In genomic region chr1:148710772-148711523, GRCh38 we compare ENCODE assay signal across 11 cellular contexts. TPM values are rescaled to one million over a fixed set of nuclear protein-coding genes. Genes with fewer than 3 reads are reported as not detected.
DNase-seq lines count a peak whose midpoint lies in the region; ATAC-seq and TF ChIP-seq lines count a peak whose summit lies in the region.
"Not testable (repeated sequence)": the region's sequence is repeated elsewhere in the genome, so short reads cannot be mapped to it uniquely, and the experiment has no call there.
"Had no signal": no experiment of that assay in that cellular context is flagged by ENCODE, and none has a peak within 500 bp of the region (broad histone marks: within the 10 kb centered on the region; RNA-seq: fewer than 3 reads in every experiment).

No MANE protein-coding gene starts in this region.

- not testable (repeated sequence) for H3F3A ChIP-seq in PC-3 (ENCODE audit: low read length, unreplicated experiment)

- not testable (repeated sequence) for H3K9me3 Mint-ChIP-seq in CD4-positive, CD25-positive, alpha-beta regulatory T cell; activated B cell treated with CpG ODN at 0.5 μM for 24 hours; activated T-helper 17 cell treated with anti-CD3 and anti-CD28 coated beads, Interleukin-2, amount 50 U/mL, for 72 hours; stimulated activated memory B cell treated with anti-CD40 and anti-IgM and Interleukin-4, amounts not matched to agents 10 μg/mL and 1 μg/mL and 100 μg/mL, for 72 hours

- DNase-seq in CD4-positive, CD25-positive, alpha-beta regulatory T cell; PC-3; activated B cell treated with CpG ODN at 0.5 μM for 24 hours; foreskin keratinocyte; mucosa of descending colon: not testable (repeated sequence)

- H3K79me2 ChIP-seq in PC-3 (ENCODE audit: low read length) = not testable (repeated sequence)

- BruUV-seq in PC-3 (replicated peaks; lab: Mats Ljungman, UMichigan) = not testable (repeated sequence)

- not testable (repeated sequence) for H3K9me3 ChIP-seq in CD4-positive, CD25-positive, alpha-beta regulatory T cell (ENCODE audit: control insufficient read depth in 2 of 2, low read length in 2 of 2); PC-3 (ENCODE audit: low read length); mucosa of descending colon

- POLR2A ChIA-PET in PC-3 (lab: Charles Lee; ENCODE audit: unreplicated experiment); activated B cell treated with CpG ODN at 0.5 μM for 24 hours (lab: Charles Lee): not testable (repeated sequence)

- not testable (repeated sequence) for H3K36me3 ChIP-seq in CD4-positive, CD25-positive, alpha-beta regulatory T cell (ENCODE audit: control insufficient read depth, insufficient read depth, low read length); PC-3 (ENCODE audit: low read depth, low read length); mucosa of descending colon (ENCODE audit: low read depth)

- H3K27me3 Mint-ChIP-seq in CD4-positive, CD25-positive, alpha-beta regulatory T cell; activated B cell treated with CpG ODN at 0.5 μM for 24 hours; activated T-helper 17 cell treated with anti-CD3 and anti-CD28 coated beads, Interleukin-2, amount 50 U/mL, for 72 hours; stimulated activated memory B cell treated with anti-CD40 and anti-IgM and Interleukin-4, amounts not matched to agents 10 μg/mL and 1 μg/mL and 100 μg/mL, for 72 hours: not testable (repeated sequence)

- not testable (repeated sequence) for H3K4me1 Mint-ChIP-seq in CD4-positive, CD25-positive, alpha-beta regulatory T cell; activated B cell treated with CpG ODN at 0.5 μM for 24 hours; activated T-helper 17 cell treated with anti-CD3 and anti-CD28 coated beads, Interleukin-2, amount 50 U/mL, for 72 hours; stimulated activated memory B cell treated with anti-CD40 and anti-IgM and Interleukin-4, amounts not matched to agents 10 μg/mL and 1 μg/mL and 100 μg/mL, for 72 hours

- not testable (repeated sequence) for H2AFZ ChIP-seq in PC-3 (ENCODE audit: low read length)

- CTCF ChIA-PET in PC-3 (lab: Charles Lee); activated B cell treated with CpG ODN at 0.5 μM for 24 hours (lab: Charles Lee): not testable (repeated sequence)

- H3K4me3 Mint-ChIP-seq in CD4-positive, CD25-positive, alpha-beta regulatory T cell; activated B cell treated with CpG ODN at 0.5 μM for 24 hours; activated T-helper 17 cell treated with anti-CD3 and anti-CD28 coated beads, Interleukin-2, amount 50 U/mL, for 72 hours; stimulated activated memory B cell treated with anti-CD40 and anti-IgM and Interleukin-4, amounts not matched to agents 10 μg/mL and 1 μg/mL and 100 μg/mL, for 72 hours: not testable (repeated sequence)

- peak; percentile 79 to 82 for ATAC-seq in CD4-positive, CD25-positive, alpha-beta regulatory T cell (ENCODE audit: low read depth in 2 of 2)
- peak; percentile 61 for ATAC-seq in GM18868 (IDR thresholded peaks at IDR 0.05; ENCODE audit: unreplicated experiment)
- peak; percentile 79 for ATAC-seq in PC-3
- peak; percentile 85 for ATAC-seq in activated B cell treated with CpG ODN at 0.5 μM for 24 hours (ENCODE audit: low read depth)
- ATAC-seq in activated T-helper 17 cell treated with anti-CD3 and anti-CD28 coated beads, Interleukin-2, amount 50 U/mL, for 72 hours (replicated peaks) = peak; percentile 37
- ATAC-seq in foreskin keratinocyte = peak; percentile 73
- peak; percentile 35 for ATAC-seq in mucosa of descending colon
- peak; percentile 83 for ATAC-seq in stimulated activated memory B cell treated with anti-CD40 and anti-IgM and Interleukin-4, amounts not matched to agents 10 μg/mL and 1 μg/mL and 100 μg/mL, for 72 hours

- not testable (repeated sequence) for H3K4me1 ChIP-seq in CD4-positive, CD25-positive, alpha-beta regulatory T cell (ENCODE audit: control insufficient read depth, insufficient read depth, low read length, poor library complexity, severe bottlenecking); PC-3 (ENCODE audit: insufficient read depth, low read length); foreskin keratinocyte; mucosa of descending colon (ENCODE audit: low read depth)

- not testable (repeated sequence) for H3K27ac ChIP-seq in CD4-positive, CD25-positive, alpha-beta regulatory T cell (ENCODE audit: insufficient read depth, low read length, poor library complexity, severe bottlenecking); PC-3 (ENCODE audit: low read length); foreskin keratinocyte

- H3K4me3 ChIP-seq in CD4-positive, CD25-positive, alpha-beta regulatory T cell (ENCODE audit: low read depth, low read length); PC-3 (ENCODE audit: low read length); mucosa of descending colon: not testable (repeated sequence)

- not testable (repeated sequence) for H3K27ac Mint-ChIP-seq in CD4-positive, CD25-positive, alpha-beta regulatory T cell; activated B cell treated with CpG ODN at 0.5 μM for 24 hours; activated T-helper 17 cell treated with anti-CD3 and anti-CD28 coated beads, Interleukin-2, amount 50 U/mL, for 72 hours; stimulated activated memory B cell treated with anti-CD40 and anti-IgM and Interleukin-4, amounts not matched to agents 10 μg/mL and 1 μg/mL and 100 μg/mL, for 72 hours

- intact Hi-C loops in PC-3 (cut with micrococcal nuclease); activated B cell treated with CpG ODN at 0.5 μM for 24 hours (cut with micrococcal nuclease); mucosa of descending colon (cut with DNase I, micrococcal nuclease): not testable (repeated sequence)

- not testable (repeated sequence) for H4K20me1 ChIP-seq in PC-3 (ENCODE audit: low read length)

- not testable (repeated sequence) for TF ChIP-seq CTCF in PC-3 (conservative IDR thresholded peaks at IDR 0.05; ENCODE audit: low read depth, low read length); activated B cell treated with CpG ODN at 0.5 μM for 24 hours (IDR thresholded peaks at IDR 0.05); foreskin keratinocyte (conservative IDR thresholded peaks at IDR 0.05); mucosa of descending colon (IDR thresholded peaks at IDR 0.05)

- not testable (repeated sequence) for H3K36me3 Mint-ChIP-seq in CD4-positive, CD25-positive, alpha-beta regulatory T cell; activated B cell treated with CpG ODN at 0.5 μM for 24 hours (ENCODE audit: low read depth); activated T-helper 17 cell treated with anti-CD3 and anti-CD28 coated beads, Interleukin-2, amount 50 U/mL, for 72 hours (ENCODE audit: low read depth); stimulated activated memory B cell treated with anti-CD40 and anti-IgM and Interleukin-4, amounts not matched to agents 10 μg/mL and 1 μg/mL and 100 μg/mL, for 72 hours

- H3K4me2 ChIP-seq in PC-3 (ENCODE audit: low read length) = not testable (repeated sequence)

- H3K9me2 ChIP-seq in PC-3 (replicated peaks; ENCODE audit: low read length) = not testable (repeated sequence)

- not testable (repeated sequence) for H3K27me3 ChIP-seq in CD4-positive, CD25-positive, alpha-beta regulatory T cell (ENCODE audit: control insufficient read depth, insufficient read depth, low read length); PC-3 (ENCODE audit: low read length); foreskin keratinocyte

- not testable (repeated sequence) for H3K9ac ChIP-seq in PC-3 (ENCODE audit: low read length)

RNA-seq across cellular contexts. Expression of gene NUDT4B, which starts 37.6 kb away (rescaled TPM):
- total RNA-seq in CD4-positive, CD25-positive, alpha-beta regulatory T cell = not detected
- polyA plus RNA-seq in CD4-positive, CD25-positive, alpha-beta regulatory T cell = 1 to 10 TPM; 2.5 to 9.1 (median 4.6) TPM
- 18.0 and 29.9 TPM in 2 replicates for total RNA-seq in PC-3 (2014; rRNA removed)
- 1.9 and 3.4 TPM in 2 replicates for total RNA-seq in activated B cell treated with CpG ODN at 0.5 μM for 24 hours
- total RNA-seq in activated T-helper 17 cell treated with anti-CD3 and anti-CD28 coated beads, Interleukin-2, amount 50 U/mL, for 72 hours = under 1 TPM in 1 of 2 donors, not detected in 1; 0.58 TPM
- 1.0 and 1.2 TPM in 2 replicates for total RNA-seq in foreskin keratinocyte
- 0.21 TPM in 1 of 2 replicates, not detected in the other for polyA plus RNA-seq in foreskin keratinocyte
- total RNA-seq in mucosa of descending colon = 1 to 10 TPM in 1 of 3 donors, under 1 TPM in 1, not detected in 1; 0.61 to 1.4 TPM
- total RNA-seq: A673, H1, H9 had no signal

Comparison
In these comparisons a context has a peak if more than half of its experiments do, and no peak if none do; other contexts are left out.
1. ATAC-seq: peak in every context shown above with its lines; median percentile 85 in activated B cell treated with CpG ODN at 0.5 μM for 24 hours; 83 in stimulated activated memory B cell treated with anti-CD40 and anti-IgM and Interleukin-4, amounts not matched to agents 10 μg/mL and 1 μg/mL and 100 μg/mL, for 72 hours; 80 in CD4-positive, CD25-positive, alpha-beta regulatory T cell; 79 in PC-3; 73 in foreskin keratinocyte; 61 in GM18868; 37 in activated T-helper 17 cell treated with anti-CD3 and anti-CD28 coated beads, Interleukin-2, amount 50 U/mL, for 72 hours; 35 in mucosa of descending colon.